ENCODE assay signal across 8 cellular contexts in genomic region chr3:108099679-108100428, GRCh38. TPM values are rescaled to one million over a fixed set of nuclear protein-coding genes. Genes with fewer than 3 reads are reported as not detected.
A peak's percentile ranks its signal among the peaks of the same experiment; 100 is the strongest.
DNase-seq lines count a peak whose midpoint lies in the region; ATAC-seq lines count a peak whose summit lies in the region.

No MANE protein-coding gene starts in this region.

- no peaks in the 10 kb centered on the region for H3K36me3 Mint-ChIP-seq in activated T-cell treated with anti-CD3 and anti-CD28 coated beads, Interleukin-2, amount 50 U/mL, for 24 hours (ENCODE audit: low read depth)
- H3K36me3 Mint-ChIP-seq in T-cell, result no peaks in the 10 kb centered on the region

- peak; percentile 26 for ATAC-seq in HG02943 (IDR thresholded peaks at IDR 0.05; ENCODE audit: low read depth, unreplicated experiment)
- peak; percentile 30 to 54 (median 34) for ATAC-seq in T-cell (replicated peaks in 1 of 4)

- no peaks in the 10 kb centered on the region for H3K9me3 Mint-ChIP-seq in activated T-cell treated with anti-CD3 and anti-CD28 coated beads, Interleukin-2, amount 50 U/mL, for 24 hours
- no peaks in the 10 kb centered on the region for H3K9me3 Mint-ChIP-seq in T-cell

- DNase-seq in activated T-cell treated with anti-CD3 and anti-CD28 coated beads, Interleukin-2, amount 50 U/mL, for 24 hours, result no peak
- DNase-seq in activated T-cell treated with anti-CD3 and anti-CD28 coated beads for 4 hours (no peak), T-cell (peak in 18 of 34 experiments; percentile 13 to 51 (median 28)), ecto neural progenitor cell (ENCODE audit: low spot score) (no peak), cerebellar nuclear complex (lab: John Stamatoyannopoulos, UW) (no peak), putamen (ENCODE audit: low spot score) (no peak)
- peak; percentile 63 for DNase-seq in stimulated activated CD8-positive, alpha-beta memory T cell treated with anti-CD3 and anti-CD28 coated beads, Interleukin-4, amount 100 ng/mL, for 48 hours

- peaks cover 64% of the 10 kb centered on the region for H3K4me1 Mint-ChIP-seq in activated T-cell treated with anti-CD3 and anti-CD28 coated beads, Interleukin-2, amount 50 U/mL, for 24 hours (ENCODE audit: low read depth)
- H3K4me1 Mint-ChIP-seq in T-cell, result peaks cover 50 to 71% (median 69%) of the 10 kb centered on the region in 3 donors

- H3K27ac Mint-ChIP-seq in activated T-cell treated with anti-CD3 and anti-CD28 coated beads, Interleukin-2, amount 50 U/mL, for 24 hours, result peak overlapping the region; percentile 82
- peak overlapping the region; percentile 70 to 83 for H3K27ac Mint-ChIP-seq in T-cell

- POLR2A ChIA-PET in T-cell (lab: Charles Lee), result interaction anchor here in 1 of 2 donors (0.7 kb wide), 1 partner anchor 17 kb away, joined by 10 read pairs; no protein-coding TSS in a partner anchor

- CTCF ChIA-PET in T-cell (lab: Charles Lee), result no interaction called here

- H3K4me3 Mint-ChIP-seq in activated T-cell treated with anti-CD3 and anti-CD28 coated beads, Interleukin-2, amount 50 U/mL, for 24 hours, result peak overlapping the region; percentile 2
- H3K4me3 Mint-ChIP-seq in T-cell, result peak overlapping the region in 1 of 3 donors; percentile 57

- H3K27me3 Mint-ChIP-seq in activated T-cell treated with anti-CD3 and anti-CD28 coated beads, Interleukin-2, amount 50 U/mL, for 24 hours, result no peaks in the 10 kb centered on the region
- no peaks in the 10 kb centered on the region for H3K27me3 Mint-ChIP-seq in T-cell

RNA-seq across cellular contexts. Expression of gene CD47, which starts 9.0 kb away (rescaled TPM):
- 100 to 1,000 TPM; 154 to 186 (median 161) TPM for total RNA-seq in T-cell

Comparison
In these comparisons a context has a peak if more than half of its experiments do, and no peak if none do; other contexts are left out.
1. DNase-seq: peak in T-cell (18 of 34) and stimulated activated CD8-positive, alpha-beta memory T cell treated with anti-CD3 and anti-CD28 coated beads, Interleukin-4, amount 100 ng/mL, for 48 hours (single experiment); none in activated T-cell treated with anti-CD3 and anti-CD28 coated beads, Interleukin-2, amount 50 U/mL, for 24 hours (single experiment), activated T-cell treated with anti-CD3 and anti-CD28 coated beads for 4 hours (single experiment), ecto neural progenitor cell (single experiment), cerebellar nuclear complex (0 of 2) and putamen (single experiment).